10 cellular contexts compared by ENCODE assay signal in genomic region chr10:69616358-69616757, GRCh38. TPM values are rescaled to one million over a fixed set of nuclear protein-coding genes. Genes with fewer than 3 reads are reported as not detected.
"Had no signal": no experiment of that assay in that cellular context is flagged by ENCODE, and none has a peak within 500 bp of the region (broad histone marks: within the 10 kb centered on the region; RNA-seq: fewer than 3 reads in every experiment).

No MANE protein-coding gene starts in this region.

- H3K4me3 Mint-ChIP-seq: H9, HFFc6 had no signal

- H3K27ac ChIP-seq: GM23248, HL-60 had no signal

- H3K4me3 ChIP-seq: GM23248 had no signal

- H2AFZ ChIP-seq: GM23248 had no signal

- DNase-seq: GM23248, GOT3, H9, HCEC 1CT, HFFc6, KBM-7 had no signal

- H3K9me3 Mint-ChIP-seq: HFFc6 had no signal

- H3K27ac Mint-ChIP-seq: H9, HFFc6, IgD-negative memory B cell had no signal

- ATAC-seq: HepG2 had no signal

- H3K9ac ChIP-seq: GM23248 had no signal

RNA-seq across cellular contexts. Expression of gene FAM241B, which starts 13.7 kb away (rescaled TPM):
- total RNA-seq: GM23248 had no signal

RNA-seq across cellular contexts. Expression of gene NEUROG3, which starts 43.1 kb away (rescaled TPM):
- total RNA-seq: GM23248, H9, HepG2, HFFc6, HT1080 had no signal
- polyA plus RNA-seq: GM23248, HepG2, IgD-negative memory B cell had no signal
